ENCODE assay signal across 8 cellular contexts in genomic region chr10:32056136-32057040, GRCh38. TPM values are rescaled to one million over a fixed set of nuclear protein-coding genes. Genes with fewer than 3 reads are reported as not detected.
A peak's percentile ranks its signal among the peaks of the same experiment; 100 is the strongest.
DNase-seq lines count a peak whose midpoint lies in the region; ATAC-seq, FAIRE-seq and TF ChIP-seq lines count a peak whose summit lies in the region.

TSS of gene KIF5B (minus strand) at chr10:32056425. CDS start at chr10:32055973, 452 bp downstream.

- no peak for TF ChIP-seq CTCF in transverse colon (IDR thresholded peaks at IDR 0.05)

- DNase-seq in GM12892 (ENCODE audit: insufficient read length) = peak; percentile 91
- DNase-seq in NCI-H1417 (lab: John Stamatoyannopoulos, UW) = peak; percentile 77 to 84 (median 81)
- DNase-seq in T-helper 1 cell = peak; percentile 74 to 90 (median 75)
- DNase-seq in cardiac septum (ENCODE audit: low spot score) = peak; percentile 95
- DNase-seq in posterior cingulate gyrus = peak; percentile 79 to 98 (median 86)
- peak; percentile 91 for DNase-seq in transverse colon

- intact Hi-C loops in cardiac septum (cut with DNase I) = loop anchor here (5.0 to 10.0 kb wide), 3 partner anchors 86 to 318 kb away; partner anchors contain the start of gene EPC1
- intact Hi-C loops in posterior cingulate gyrus (cut with DNase I) = loop anchor here (5.0 to 10.0 kb wide), 4 partner anchors 132 to 1272 kb away; partner anchors contain the start of gene ARHGAP12
- intact Hi-C loops in transverse colon (cut with DNase I; ENCODE audit: low total_unique reads) = loop anchor here (10.0 kb wide), 1 partner anchor 288 kb away; the partner anchor contains the start of gene EPC1

- ATAC-seq in HG02759 (IDR thresholded peaks at IDR 0.05; ENCODE audit: unreplicated experiment) = peak; percentile 91

- peak; percentile 92 for FAIRE-seq in GM12892 (lab: Jason Lieb, UNC)

- no peak within 1 kb of the TSS for H3K27ac ChIP-seq in adipose tissue (ENCODE audit: low read depth, low read length)
- H3K27ac ChIP-seq in transverse colon = peak within 1 kb of the TSS; percentile 96 to 98 (median 96)

- peak within 1 kb of the TSS; percentile 69 to 89 (median 83) for H3K4me3 ChIP-seq in transverse colon

- H3K4me1 ChIP-seq in transverse colon = peaks cover 4 to 44% (median 28%) of the 10 kb centered on the region in 4 donors

- in situ Hi-C loops in transverse colon (cut with MboI; ENCODE audit: low pct_ligation_motif_present in 1 of 4, low pct_unique_long_range_greater_than_20kb in 1 of 4, low sequenced_read_pairs in 3 of 4) = loop anchor here in 1 of 4 donors (10.0 kb wide), 1 partner anchor 288 kb away; the partner anchor contains the start of gene EPC1

- TF ChIP-seq POLR2A in GM12892 (IDR thresholded peaks at IDR 0.05; ENCODE audit: low read depth, low read length) (peak; percentile 98), transverse colon (IDR thresholded peaks at IDR 0.05) (peak; percentile 99)

- H3K36me3 ChIP-seq in transverse colon = no peaks in the 10 kb centered on the region

- WGBS in adipose tissue, 3 donors = 1 to 2% (median 1%) methylated on average over 50 to 63 of the region's 63 CpGs
- 2 to 3% methylated on average over 6 to 39 of the region's 63 CpGs for WGBS in transverse colon (ENCODE audit: low coverage in 1 of 2), 2 donors

- no peak for TF ChIP-seq EP300 in transverse colon (IDR thresholded peaks at IDR 0.05; ENCODE audit: low read depth)

- no peaks in the 10 kb centered on the region for H3K9me3 ChIP-seq in transverse colon

- no peaks in the 10 kb centered on the region for H3K27me3 ChIP-seq in transverse colon

RNA-seq across cellular contexts. Expression of gene KIF5B, which starts in this region (rescaled TPM):
- 32.3 TPM for polyA plus RNA-seq in GM12892 (2012; ENCODE audit: missing spikeins)
- 10 to 100 TPM; 23.2 to 49.7 (median 47.2) TPM for polyA plus RNA-seq in adipose tissue
- total RNA-seq in cardiac septum (181 TPM), transverse colon (100 to 1,000 TPM in 3 of 4 donors, 10 to 100 TPM in 1; 77.1 to 166 (median 135) TPM)
